Comparison of ENCODE assay signal across 12 cellular contexts in genomic region chr3:112539825-112540517, GRCh38. TPM values are rescaled to one million over a fixed set of nuclear protein-coding genes. Genes with fewer than 3 reads are reported as not detected.
A peak's percentile ranks its signal among the peaks of the same experiment; 100 is the strongest.
DNase-seq lines count a peak whose midpoint lies in the region; ATAC-seq lines count a peak whose summit lies in the region.
"Had no signal": no experiment of that assay in that cellular context is flagged by ENCODE, and none has a peak within 500 bp of the region (broad histone marks: within the 10 kb centered on the region; RNA-seq: fewer than 3 reads in every experiment).

No MANE protein-coding gene starts in this region.

- peak; percentile 87 for ATAC-seq in GM21515 (IDR thresholded peaks at IDR 0.05; ENCODE audit: unreplicated experiment)
- peak; percentile 81 for ATAC-seq in HG03139 (IDR thresholded peaks at IDR 0.05; ENCODE audit: unreplicated experiment)
- peak; percentile 92 to 96 for ATAC-seq in naive B cell (ENCODE audit: low read depth in 2 of 2)
- ATAC-seq: sciatic nerve had no signal

- peaks cover 22% of the 10 kb centered on the region for H3K4me1 Mint-ChIP-seq in activated CD4-positive, alpha-beta memory T cell treated with anti-CD3 and anti-CD28 coated beads for 36 hours (ENCODE audit: low read depth)
- H3K4me1 Mint-ChIP-seq in activated CD4-positive, alpha-beta memory T cell treated with anti-CD3 and anti-CD28 coated beads, Interleukin-2, amount 10 ng/mL, durations not matched to agents 7 days and 5 days: peaks cover 20% of the 10 kb centered on the region
- peaks cover 22 to 26% (median 24%) of the 10 kb centered on the region in 3 donors for H3K4me1 Mint-ChIP-seq in naive B cell

- intact Hi-C loops in activated CD4-positive, alpha-beta memory T cell treated with anti-CD3 and anti-CD28 coated beads for 36 hours (cut with micrococcal nuclease): no loop called here

- POLR2A ChIA-PET in activated CD4-positive, alpha-beta memory T cell treated with anti-CD3 and anti-CD28 coated beads for 36 hours (lab: Charles Lee): interaction anchor here (0.6 kb wide), 1 partner anchor 42 kb away, joined by 3 read pairs; no protein-coding TSS in a partner anchor
- POLR2A ChIA-PET in activated CD4-positive, alpha-beta memory T cell treated with anti-CD3 and anti-CD28 coated beads, Interleukin-2, amount 10 ng/mL, durations not matched to agents 7 days and 5 days (lab: Charles Lee): no interaction called here

- CTCF ChIA-PET in activated CD4-positive, alpha-beta memory T cell treated with anti-CD3 and anti-CD28 coated beads for 36 hours (lab: Charles Lee): interaction anchor here (1.1 kb wide), 1 partner anchor 20 kb away, joined by 3 read pairs; no protein-coding TSS in a partner anchor
- CTCF ChIA-PET in activated CD4-positive, alpha-beta memory T cell treated with anti-CD3 and anti-CD28 coated beads, Interleukin-2, amount 10 ng/mL, durations not matched to agents 7 days and 5 days (lab: Charles Lee): interaction anchor here (1.2 to 1.4 kb wide), 2 partner anchors 9 to 195 kb away, joined by 3 read pairs; no protein-coding TSS in a partner anchor

- peak overlapping the region; percentile 55 for H3K27ac Mint-ChIP-seq in activated CD4-positive, alpha-beta memory T cell treated with anti-CD3 and anti-CD28 coated beads for 36 hours
- no peak overlapping the region for H3K27ac Mint-ChIP-seq in activated CD4-positive, alpha-beta memory T cell treated with anti-CD3 and anti-CD28 coated beads, Interleukin-2, amount 10 ng/mL, durations not matched to agents 7 days and 5 days
- peak overlapping the region; percentile 18 to 92 (median 80) for H3K27ac Mint-ChIP-seq in naive B cell

- no peak for DNase-seq in activated CD4-positive, alpha-beta memory T cell treated with anti-CD3 and anti-CD28 coated beads for 36 hours
- no peak for DNase-seq in activated CD4-positive, alpha-beta memory T cell treated with anti-CD3 and anti-CD28 coated beads, Interleukin-2, amount 10 ng/mL, durations not matched to agents 7 days and 5 days
- peak; percentile 44 for DNase-seq in naive B cell
- no peak for DNase-seq in hypothalamus (lab: John Stamatoyannopoulos, UW)
- DNase-seq in kidney tubule cell (ENCODE audit: low spot score): no peak
- no peak for DNase-seq in mucosa of gallbladder (ENCODE audit: low spot score)
- DNase-seq: anterior cingulate cortex; NK-92 treated with Interleukin-12 subunit alpha and Interleukin-12 subunit beta, amount 100 ng/mL, for 24 hours; stimulated activated CD8-positive, alpha-beta memory T cell treated with anti-CD3 and anti-CD28 coated beads, Interleukin-4, amount 100 ng/mL, for 48 hours had no signal

- no peaks in the 10 kb centered on the region for H3K27me3 Mint-ChIP-seq in activated CD4-positive, alpha-beta memory T cell treated with anti-CD3 and anti-CD28 coated beads for 36 hours
- no peaks in the 10 kb centered on the region for H3K27me3 Mint-ChIP-seq in activated CD4-positive, alpha-beta memory T cell treated with anti-CD3 and anti-CD28 coated beads, Interleukin-2, amount 10 ng/mL, durations not matched to agents 7 days and 5 days
- no peaks in the 10 kb centered on the region for H3K27me3 Mint-ChIP-seq in naive B cell

- H3K9me3 Mint-ChIP-seq in activated CD4-positive, alpha-beta memory T cell treated with anti-CD3 and anti-CD28 coated beads for 36 hours: no peaks in the 10 kb centered on the region
- H3K9me3 Mint-ChIP-seq in activated CD4-positive, alpha-beta memory T cell treated with anti-CD3 and anti-CD28 coated beads, Interleukin-2, amount 10 ng/mL, durations not matched to agents 7 days and 5 days: no peaks in the 10 kb centered on the region
- no peaks in the 10 kb centered on the region for H3K9me3 Mint-ChIP-seq in naive B cell

- H3K4me3 Mint-ChIP-seq in activated CD4-positive, alpha-beta memory T cell treated with anti-CD3 and anti-CD28 coated beads for 36 hours: no peak overlapping the region
- no peak overlapping the region for H3K4me3 Mint-ChIP-seq in activated CD4-positive, alpha-beta memory T cell treated with anti-CD3 and anti-CD28 coated beads, Interleukin-2, amount 10 ng/mL, durations not matched to agents 7 days and 5 days
- H3K4me3 Mint-ChIP-seq in naive B cell: peak overlapping the region in 2 of 8 donors; percentile 57 to 75

- H3K36me3 Mint-ChIP-seq in activated CD4-positive, alpha-beta memory T cell treated with anti-CD3 and anti-CD28 coated beads for 36 hours: peaks cover 21% of the 10 kb centered on the region
- peaks cover 61% of the 10 kb centered on the region for H3K36me3 Mint-ChIP-seq in activated CD4-positive, alpha-beta memory T cell treated with anti-CD3 and anti-CD28 coated beads, Interleukin-2, amount 10 ng/mL, durations not matched to agents 7 days and 5 days (ENCODE audit: low read depth)
- peaks cover 17% of the 10 kb centered on the region in 2 donors for H3K36me3 Mint-ChIP-seq in naive B cell

RNA-seq across cellular contexts. Expression of gene ATG3, which starts 21.8 kb away (rescaled TPM):
- 10 to 100 TPM; 58.1 to 59.5 TPM for total RNA-seq in activated CD4-positive, alpha-beta memory T cell treated with anti-CD3 and anti-CD28 coated beads for 36 hours
- total RNA-seq in activated CD4-positive, alpha-beta memory T cell treated with anti-CD3 and anti-CD28 coated beads, Interleukin-2, amount 10 ng/mL, durations not matched to agents 7 days and 5 days: 10 to 100 TPM; 74.8 to 75.3 TPM
- 100 to 1,000 TPM in 2 of 6 donors, 10 to 100 TPM in 4; 64.0 to 104 (median 93.6) TPM for polyA plus RNA-seq in naive B cell (ENCODE audit: low read depth in 6 of 6)
- 43.2 TPM for total RNA-seq in mucosa of gallbladder

RNA-seq across cellular contexts. Expression of gene SLC35A5, which starts 21.9 kb away (rescaled TPM):
- total RNA-seq in activated CD4-positive, alpha-beta memory T cell treated with anti-CD3 and anti-CD28 coated beads for 36 hours: 10 to 100 TPM; 15.5 to 17.8 TPM
- 10 to 100 TPM; 29.7 TPM for total RNA-seq in activated CD4-positive, alpha-beta memory T cell treated with anti-CD3 and anti-CD28 coated beads, Interleukin-2, amount 10 ng/mL, durations not matched to agents 7 days and 5 days
- polyA plus RNA-seq in naive B cell (ENCODE audit: low read depth in 6 of 6): 10 to 100 TPM; 21.2 to 32.2 (median 25.9) TPM
- total RNA-seq in mucosa of gallbladder: 37.5 TPM

RNA-seq across cellular contexts. Expression of gene BTLA, which starts 40.7 kb away (rescaled TPM):
- 10 to 100 TPM; 17.3 to 18.7 TPM for total RNA-seq in activated CD4-positive, alpha-beta memory T cell treated with anti-CD3 and anti-CD28 coated beads for 36 hours
- 10 to 100 TPM; 45.7 to 46.3 TPM for total RNA-seq in activated CD4-positive, alpha-beta memory T cell treated with anti-CD3 and anti-CD28 coated beads, Interleukin-2, amount 10 ng/mL, durations not matched to agents 7 days and 5 days
- polyA plus RNA-seq in naive B cell (ENCODE audit: low read depth in 6 of 6): 100 to 1,000 TPM; 109 to 194 (median 148) TPM
- total RNA-seq in mucosa of gallbladder: 0.81 TPM

Comparison
In these comparisons a context has a peak if more than half of its experiments do, and no peak if none do; other contexts are left out.
1. RNA of gene BTLA, which starts 40.7 kb away (total RNA-seq): 45.7 to 46.3 TPM in activated CD4-positive, alpha-beta memory T cell treated with anti-CD3 and anti-CD28 coated beads, Interleukin-2, amount 10 ng/mL, durations not matched to agents 7 days and 5 days and 17.3 to 18.7 TPM in activated CD4-positive, alpha-beta memory T cell treated with anti-CD3 and anti-CD28 coated beads for 36 hours; 0.81 TPM in mucosa of gallbladder (single experiment); every median in the first group is over 10 times any median in the second.
2. Peak in every context shown above with its lines, with median percentiles within 50 percentile points of each other: ATAC-seq.